ENCODE assay signal across 15 cellular contexts in the genomic region with DNA sequence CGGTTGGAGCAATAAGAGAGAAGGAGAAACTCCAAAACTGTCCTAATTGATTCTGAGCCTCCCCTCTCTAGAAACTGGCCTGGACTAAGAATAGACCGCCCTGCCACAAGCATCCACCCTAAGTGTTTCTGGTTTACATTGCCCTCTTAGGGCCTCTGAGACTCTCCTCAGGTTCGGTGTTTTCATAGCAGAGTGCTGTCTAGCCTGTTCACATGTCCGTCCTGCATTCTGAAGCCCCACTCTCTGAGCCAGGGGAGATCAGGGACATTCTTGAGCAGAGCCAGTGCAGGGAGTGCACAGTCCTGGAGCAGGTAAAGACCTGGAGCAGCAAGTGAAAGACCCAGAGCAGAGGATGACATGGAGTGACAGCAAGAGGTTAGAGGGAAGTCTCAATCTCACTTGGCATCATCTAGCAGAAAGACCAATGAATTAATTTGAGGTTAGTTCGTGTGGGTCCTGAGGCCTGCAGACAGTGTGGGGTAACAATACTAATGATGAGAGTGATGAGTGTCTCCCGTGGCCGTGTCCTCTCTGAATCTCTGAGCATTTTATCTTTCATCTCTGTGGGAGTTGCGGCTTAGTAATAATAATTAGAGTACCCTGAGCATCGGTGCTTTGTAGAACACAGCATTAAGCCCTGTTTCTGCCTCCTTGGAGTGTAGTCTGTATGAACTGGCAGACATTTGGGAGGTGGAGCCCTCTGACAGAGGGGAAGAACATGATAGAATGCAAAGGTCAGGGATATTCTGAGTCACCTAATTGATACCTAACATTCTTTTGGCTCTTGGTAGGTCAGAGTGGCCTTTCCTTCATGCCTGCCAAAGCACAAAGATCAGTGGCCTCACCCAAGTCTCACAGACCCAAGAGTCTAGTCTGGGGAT. TPM values are rescaled to one million over a fixed set of nuclear protein-coding genes. Genes with fewer than 3 reads are reported as not detected.
A peak's percentile ranks its signal among the peaks of the same experiment; 100 is the strongest.
DNase-seq lines count a peak whose midpoint lies in the region; ATAC-seq and TF ChIP-seq lines count a peak whose summit lies in the region.
"Had no signal": no experiment of that assay in that cellular context is flagged by ENCODE, and none has a peak within 500 bp of the region (broad histone marks: within the 10 kb centered on the region; RNA-seq: fewer than 3 reads in every experiment).

No MANE protein-coding gene starts in this region.

- H3K4me2 ChIP-seq in mammary epithelial cell (ENCODE audit: insufficient read depth, low read depth, low read length) (no peak overlapping the region), PC-3 (ENCODE audit: low read length) (peak overlapping the region; percentile 27; the same call in 1 of the 2 replicates)

- intact Hi-C loops in mammary epithelial cell (cut with micrococcal nuclease) (no loop called here), MCF 10A (cut with micrococcal nuclease) (no loop called here), PC-3 (cut with micrococcal nuclease) (no loop called here)

- peak overlapping the region; percentile 31 for H3K27ac ChIP-seq in mammary epithelial cell (ENCODE audit: insufficient read depth, low read depth, low read length)
- no peak overlapping the region for H3K27ac ChIP-seq in PC-3 (ENCODE audit: low read length)
- H3K27ac ChIP-seq: gastrocnemius medialis, neutrophil had no signal

- in situ Hi-C loops in mammary epithelial cell (cut with MboI; ENCODE audit: low sequenced_read_pairs in 2 of 2): no loop called here

- no peaks in the 10 kb centered on the region for H3K9me2 ChIP-seq in PC-3 (replicated peaks; ENCODE audit: low read length)

- H3K4me3 ChIP-seq in mammary epithelial cell (replicated peaks in 1 of 3; ENCODE audit: insufficient read depth in 1 of 3, low read depth in 2 of 3, low read length in 3 of 3): no peak overlapping the region
- H3K4me3 ChIP-seq in PC-3 (ENCODE audit: low read length): no peak overlapping the region
- H3K4me3 ChIP-seq: gastrocnemius medialis, Peyer's patch had no signal

- no peaks in the 10 kb centered on the region for H3K9me3 Mint-ChIP-seq in MCF 10A (ENCODE audit: unreplicated experiment)
- no peaks in the 10 kb centered on the region for H3K9me3 Mint-ChIP-seq in immature natural killer cell

- no TSS peak for BruUV-seq in mammary epithelial cell (replicated peaks; lab: Mats Ljungman, UMichigan)
- no TSS peak for BruUV-seq in MCF 10A (replicated peaks; lab: Mats Ljungman, UMichigan)
- no TSS peak for BruUV-seq in PC-3 (replicated peaks; lab: Mats Ljungman, UMichigan)

- H3K27ac Mint-ChIP-seq in MCF 10A (ENCODE audit: low read depth, unreplicated experiment) (no peak overlapping the region), immature natural killer cell (peak overlapping the region in 4 of 6 donors; percentile 31 to 59 (median 48))

- H3K4me1 ChIP-seq in mammary epithelial cell (ENCODE audit: insufficient read depth, low read length) (peaks cover 83% of the 10 kb centered on the region), PC-3 (ENCODE audit: insufficient read depth, low read length) (peaks cover 60% of the 10 kb centered on the region)

- DNase-seq in mammary epithelial cell: no peak
- DNase-seq in MCF 10A (ENCODE audit: unreplicated experiment): no peak
- DNase-seq in PC-3: peak; percentile 46
- no peak for DNase-seq in immature natural killer cell
- DNase-seq in stimulated activated naive CD8-positive, alpha-beta T cell treated with anti-CD3 and anti-CD28 coated beads, Interleukin-15, Interleukin-2, amounts not matched to agents 100 U/mL and 50 U/mL, for 24 hours: peak; percentile 13
- DNase-seq in NCI-H1930 (lab: John Stamatoyannopoulos, UW): no peak
- DNase-seq: activated CD8-positive, alpha-beta memory T cell treated with anti-CD3 and anti-CD28 coated beads, Interleukin-2, amount 50 U/mL, for 4 hours; amygdala; DND-41; gastrocnemius medialis; left cardiac atrium had no signal

- peaks cover 14% of the 10 kb centered on the region for H3F3A ChIP-seq in PC-3 (ENCODE audit: low read length, unreplicated experiment)

- no peaks in the 10 kb centered on the region for H3K27me3 Mint-ChIP-seq in MCF 10A (ENCODE audit: insufficient read depth, unreplicated experiment)
- H3K27me3 Mint-ChIP-seq in immature natural killer cell (ENCODE audit: low read depth in 3 of 3): peaks cover 0 to 3% (median 0%) of the 10 kb centered on the region in 3 donors

- WGBS in mammary epithelial cell (ENCODE audit: low coverage, missing lambda C conversion rate): 33% methylated on average over 8 of the region's 9 CpGs

- no peak for TF ChIP-seq CTCF in mammary epithelial cell (conservative IDR thresholded peaks at IDR 0.05 in 1 of 2, IDR thresholded peaks at IDR 0.05 in 1 of 2; ENCODE audit: extremely low read depth in 1 of 2, insufficient read depth in 1 of 2, low read depth in 1 of 2, low read length in 2 of 2)
- no peak for TF ChIP-seq CTCF in MCF 10A (IDR thresholded peaks at IDR 0.05; ENCODE audit: unreplicated experiment)
- no peak for TF ChIP-seq CTCF in PC-3 (conservative IDR thresholded peaks at IDR 0.05; ENCODE audit: low read depth, low read length)

- H3K36me3 Mint-ChIP-seq in MCF 10A (ENCODE audit: insufficient read depth, unreplicated experiment) (peaks cover 19% of the 10 kb centered on the region), immature natural killer cell (peaks cover 0 to 13% (median 8%) of the 10 kb centered on the region in 3 donors)

- POLR2A ChIA-PET in MCF 10A (lab: Yijun Ruan, JAX) (interaction anchor here (12.5 to 15.9 kb wide), 2 partner anchors 21 to 23 kb away, joined by 193 to 486 read pairs; partner anchors contain the start of gene MAPKBP1), PC-3 (lab: Charles Lee; ENCODE audit: unreplicated experiment) (no interaction called here)

- dilution Hi-C loops in mammary epithelial cell (cut with HindIII; ENCODE audit: low sequenced_read_pairs): no loop called here

- H3K27me3 ChIP-seq in mammary epithelial cell (ENCODE audit: insufficient read depth, low read length) (no peaks in the 10 kb centered on the region), PC-3 (ENCODE audit: low read length) (no peaks in the 10 kb centered on the region)
- H3K27me3 ChIP-seq: gastrocnemius medialis, neutrophil, Peyer's patch had no signal

- H3K4me1 Mint-ChIP-seq in MCF 10A (ENCODE audit: insufficient read depth, unreplicated experiment) (peaks cover 34% of the 10 kb centered on the region), immature natural killer cell (peaks cover 7 to 23% of the 10 kb centered on the region in 2 donors)

- CTCF ChIA-PET in mammary epithelial cell (lab: Charles Lee; ENCODE audit: low non-redundant PET) (no interaction called here), MCF 10A (lab: Yijun Ruan, JAX) (no interaction called here), PC-3 (lab: Charles Lee) (no interaction called here)

- H4K20me1 ChIP-seq in mammary epithelial cell (ENCODE audit: insufficient read depth, low read length): no peaks in the 10 kb centered on the region
- H4K20me1 ChIP-seq in PC-3 (ENCODE audit: low read length): no peaks in the 10 kb centered on the region

- H2AFZ ChIP-seq in mammary epithelial cell (ENCODE audit: low read depth, low read length): no peak overlapping the region
- H2AFZ ChIP-seq in PC-3 (ENCODE audit: low read length): no peak overlapping the region

- H3K79me2 ChIP-seq in mammary epithelial cell (ENCODE audit: insufficient read depth, low read length) (peaks cover 81% of the 10 kb centered on the region), PC-3 (ENCODE audit: low read length) (peaks cover 50% of the 10 kb centered on the region)

- H3K9me3 ChIP-seq in mammary epithelial cell (replicated peaks; ENCODE audit: insufficient read depth, low read length): no peaks in the 10 kb centered on the region
- no peaks in the 10 kb centered on the region for H3K9me3 ChIP-seq in PC-3 (ENCODE audit: low read length)
- H3K9me3 ChIP-seq: gastrocnemius medialis, neutrophil, Peyer's patch had no signal

- ATAC-seq in PC-3 (no peak), GM19467 (IDR thresholded peaks at IDR 0.05; ENCODE audit: unreplicated experiment) (no peak), GM21576 (IDR thresholded peaks at IDR 0.05; ENCODE audit: unreplicated experiment) (no peak)
- ATAC-seq in stimulated activated naive CD8-positive, alpha-beta T cell treated with anti-CD3 and anti-CD28 coated beads, Interleukin-15, Interleukin-2, amounts not matched to agents 100 U/mL and 50 U/mL, for 24 hours: peak; percentile 85
- ATAC-seq: gastrocnemius medialis had no signal

- H3K4me3 Mint-ChIP-seq in MCF 10A (ENCODE audit: unreplicated experiment) (no peak overlapping the region), immature natural killer cell (no peak overlapping the region)

- H3K9ac ChIP-seq in mammary epithelial cell (ENCODE audit: insufficient read depth, low read length) (no peak overlapping the region), PC-3 (ENCODE audit: low read length) (no peak overlapping the region)

- H3K36me3 ChIP-seq in mammary epithelial cell (ENCODE audit: insufficient read depth, low read length): peaks cover 9% of the 10 kb centered on the region
- peaks cover 10% of the 10 kb centered on the region for H3K36me3 ChIP-seq in PC-3 (ENCODE audit: low read depth, low read length)
- H3K36me3 ChIP-seq: neutrophil had no signal

RNA-seq across cellular contexts. Expression of gene MAPKBP1, which starts 24.6 kb away (rescaled TPM):
- 100 to 1,000 TPM in 1 of 2 donors, 10 to 100 TPM in 1; 41.3 to 109 TPM for total RNA-seq in mammary epithelial cell
- 13.2 TPM for polyA plus RNA-seq in mammary epithelial cell
- polyA minus RNA-seq in mammary epithelial cell: 128 TPM
- 33.2 and 35.0 TPM in 2 replicates for total RNA-seq in MCF 10A (2022)
- 23.8 and 29.1 TPM in 2 replicates for total RNA-seq in PC-3 (2014; rRNA removed)
- 1 to 10 TPM; 1.8 to 7.2 (median 3.6) TPM for polyA plus RNA-seq in immature natural killer cell

RNA-seq across cellular contexts. Expression of gene JMJD7, which starts 29.0 kb away (rescaled TPM):
- total RNA-seq in mammary epithelial cell (10 to 100 TPM in 1 of 2 donors, 1 to 10 TPM in 1; 5.8 to 22.3 TPM), MCF 10A (2022) (9.2 and 13.3 TPM in 2 replicates), PC-3 (2014; rRNA removed) (8.1 and 13.7 TPM in 2 replicates)
- polyA plus RNA-seq in mammary epithelial cell (21.5 TPM), immature natural killer cell (10 to 100 TPM; 20.6 to 57.4 (median 23.6) TPM)
- polyA minus RNA-seq in mammary epithelial cell: 6.9 TPM

RNA-seq across cellular contexts. Expression of gene PLA2G4B, which starts 39.8 kb away (rescaled TPM):
- total RNA-seq in mammary epithelial cell (10 to 100 TPM in 1 of 2 donors, 1 to 10 TPM in 1; 1.5 to 11.2 TPM), MCF 10A (2022) (3.8 and 5.0 TPM in 2 replicates), PC-3 (2014; rRNA removed) (7.0 and 12.2 TPM in 2 replicates)
- polyA plus RNA-seq in mammary epithelial cell (3.8 TPM), immature natural killer cell (1 to 10 TPM in 2 of 3 donors, not detected in 1; 1.1 to 2.7 TPM)
- 2.0 TPM for polyA minus RNA-seq in mammary epithelial cell

Comparison
In these comparisons a context has a peak if more than half of its experiments do, and no peak if none do; other contexts are left out.
1. DNase-seq: peak in PC-3 (single experiment) and stimulated activated naive CD8-positive, alpha-beta T cell treated with anti-CD3 and anti-CD28 coated beads, Interleukin-15, Interleukin-2, amounts not matched to agents 100 U/mL and 50 U/mL, for 24 hours (single experiment); none in mammary epithelial cell (single experiment), MCF 10A (single experiment), immature natural killer cell (0 of 3) and NCI-H1930 (0 of 2).